Comparison of ENCODE assay signal across 9 cellular contexts in the genomic region with DNA sequence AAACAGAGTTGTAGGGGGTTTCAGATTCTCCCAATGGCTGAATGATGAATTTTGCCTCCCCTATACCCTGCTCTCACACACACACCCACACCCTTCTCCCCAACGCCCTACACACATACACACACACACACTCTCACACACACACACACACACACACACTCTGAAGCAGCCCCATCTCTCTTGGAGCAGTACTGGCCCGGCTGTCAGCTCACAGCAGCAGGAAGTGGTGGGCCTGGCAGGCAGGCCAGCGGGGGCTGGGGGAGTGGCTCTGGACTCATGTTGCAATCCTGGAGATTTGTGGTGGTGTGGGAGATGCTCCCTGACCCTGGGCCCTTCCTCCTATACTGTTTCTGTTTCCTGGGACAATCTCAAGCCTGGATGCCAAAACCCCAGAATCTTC. TPM values are rescaled to one million over a fixed set of nuclear protein-coding genes. Genes with fewer than 3 reads are reported as not detected.
DNase-seq lines count a peak whose midpoint lies in the region; ATAC-seq and TF ChIP-seq lines count a peak whose summit lies in the region.
"Had no signal": no experiment of that assay in that cellular context is flagged by ENCODE, and none has a peak within 500 bp of the region (broad histone marks: within the 10 kb centered on the region; RNA-seq: fewer than 3 reads in every experiment).

No MANE protein-coding gene starts in this region.

- ATAC-seq in stimulated activated effector memory CD8-positive, alpha-beta T cell treated with anti-CD3 and anti-CD28 coated beads, Interleukin-12 subunit alpha, Interleukin-12 subunit beta, amount 100 ng/mL, for 72 hours: peak; percentile 2
- ATAC-seq in GM18868 (IDR thresholded peaks at IDR 0.05; ENCODE audit: unreplicated experiment): no peak
- ATAC-seq in GM21717 (IDR thresholded peaks at IDR 0.05; ENCODE audit: unreplicated experiment): no peak

- no peaks in the 10 kb centered on the region for H3K36me3 ChIP-seq in SJCRH30

- DNase-seq in activated CD4-positive, alpha-beta T cell treated with anti-CD3 and anti-CD28 coated beads, Interleukin-2, amount 10 ng/mL, durations not matched to agents 24 days and 14 days: peak; percentile 79
- no peak for DNase-seq in activated CD4-positive, alpha-beta T cell treated with anti-CD3 and anti-CD28 coated beads, Interleukin-2, amount 50 U/mL, for 1 hour
- DNase-seq in SJCRH30: peak; percentile 74
- peak; percentile 73 for DNase-seq in fibroblast of the aortic adventitia (ENCODE audit: low read depth)
- DNase-seq in stimulated activated effector memory CD8-positive, alpha-beta T cell treated with anti-CD3 and anti-CD28 coated beads, Interleukin-12 subunit alpha, Interleukin-12 subunit beta, amount 100 ng/mL, for 72 hours (ENCODE audit: low spot score in 2 of 2): no peak
- no peak for DNase-seq in lower leg skin (ENCODE audit: low spot score in 2 of 2)

- H3K4me3 ChIP-seq in SJCRH30 (no peak overlapping the region), fibroblast of the aortic adventitia (ENCODE audit: low read depth, low read length) (no peak overlapping the region), lower leg skin (ENCODE audit: low read depth, poor library complexity, severe bottlenecking) (no peak overlapping the region)

- H3K27me3 ChIP-seq in SJCRH30: no peaks in the 10 kb centered on the region

- no peaks in the 10 kb centered on the region for H3K9me3 Mint-ChIP-seq in activated CD4-positive, alpha-beta T cell treated with anti-CD3 and anti-CD28 coated beads, Interleukin-2, amount 10 ng/mL, durations not matched to agents 24 days and 14 days
- H3K9me3 Mint-ChIP-seq in stimulated activated effector memory CD8-positive, alpha-beta T cell treated with anti-CD3 and anti-CD28 coated beads, Interleukin-12 subunit alpha, Interleukin-12 subunit beta, amount 100 ng/mL, for 72 hours: no peaks in the 10 kb centered on the region

- peak overlapping the region; percentile 86 for H3K4me3 Mint-ChIP-seq in activated CD4-positive, alpha-beta T cell treated with anti-CD3 and anti-CD28 coated beads, Interleukin-2, amount 10 ng/mL, durations not matched to agents 24 days and 14 days
- H3K4me3 Mint-ChIP-seq in stimulated activated effector memory CD8-positive, alpha-beta T cell treated with anti-CD3 and anti-CD28 coated beads, Interleukin-12 subunit alpha, Interleukin-12 subunit beta, amount 100 ng/mL, for 72 hours: peak overlapping the region; percentile 78

- peaks cover 34% of the 10 kb centered on the region for H3K4me1 ChIP-seq in SJCRH30

- TF ChIP-seq POLR2A in lower leg skin (IDR thresholded peaks at IDR 0.05): no peak

- intact Hi-C loops in activated CD4-positive, alpha-beta T cell treated with anti-CD3 and anti-CD28 coated beads, Interleukin-2, amount 10 ng/mL, durations not matched to agents 24 days and 14 days (cut with micrococcal nuclease): no loop called here
- intact Hi-C loops in lower leg skin (cut with DNase I; ENCODE audit: low total_unique reads): no loop called here

- TF ChIP-seq CTCF in fibroblast of the aortic adventitia (IDR thresholded peaks at IDR 0.05; ENCODE audit: insufficient read depth, low read length) (no peak), lower leg skin (IDR thresholded peaks at IDR 0.05) (no peak)

- 37 to 56% methylated on average over 3 of the region's 3 CpGs for WGBS in lower leg skin, 2 donors

- peaks cover 56% of the 10 kb centered on the region for H3K36me3 Mint-ChIP-seq in activated CD4-positive, alpha-beta T cell treated with anti-CD3 and anti-CD28 coated beads, Interleukin-2, amount 10 ng/mL, durations not matched to agents 24 days and 14 days (ENCODE audit: low read depth)
- peaks cover 41% of the 10 kb centered on the region for H3K36me3 Mint-ChIP-seq in stimulated activated effector memory CD8-positive, alpha-beta T cell treated with anti-CD3 and anti-CD28 coated beads, Interleukin-12 subunit alpha, Interleukin-12 subunit beta, amount 100 ng/mL, for 72 hours

- H3K27ac ChIP-seq in SJCRH30: no peak overlapping the region
- H3K27ac ChIP-seq: C4-2B had no signal

- peak overlapping the region; percentile 86 for H3K27ac Mint-ChIP-seq in activated CD4-positive, alpha-beta T cell treated with anti-CD3 and anti-CD28 coated beads, Interleukin-2, amount 10 ng/mL, durations not matched to agents 24 days and 14 days
- peak overlapping the region; percentile 74 for H3K27ac Mint-ChIP-seq in stimulated activated effector memory CD8-positive, alpha-beta T cell treated with anti-CD3 and anti-CD28 coated beads, Interleukin-12 subunit alpha, Interleukin-12 subunit beta, amount 100 ng/mL, for 72 hours

- H3K4me1 Mint-ChIP-seq in activated CD4-positive, alpha-beta T cell treated with anti-CD3 and anti-CD28 coated beads, Interleukin-2, amount 10 ng/mL, durations not matched to agents 24 days and 14 days: peaks cover 71% of the 10 kb centered on the region
- H3K4me1 Mint-ChIP-seq in stimulated activated effector memory CD8-positive, alpha-beta T cell treated with anti-CD3 and anti-CD28 coated beads, Interleukin-12 subunit alpha, Interleukin-12 subunit beta, amount 100 ng/mL, for 72 hours: peaks cover 74% of the 10 kb centered on the region

- H3K27me3 Mint-ChIP-seq in activated CD4-positive, alpha-beta T cell treated with anti-CD3 and anti-CD28 coated beads, Interleukin-2, amount 10 ng/mL, durations not matched to agents 24 days and 14 days: no peaks in the 10 kb centered on the region

- H3K9me3 ChIP-seq in SJCRH30 (replicated peaks): no peaks in the 10 kb centered on the region

RNA-seq across cellular contexts. Expression of gene IKBKE, which starts 2.2 kb away (rescaled TPM):
- total RNA-seq in activated CD4-positive, alpha-beta T cell treated with anti-CD3 and anti-CD28 coated beads, Interleukin-2, amount 10 ng/mL, durations not matched to agents 24 days and 14 days: 50.0 and 51.5 TPM in 2 replicates
- total RNA-seq in SJCRH30 (2014; rRNA removed; shearing (Covaris generic)): 3.1 and 3.5 TPM in 2 replicates
- total RNA-seq in fibroblast of the aortic adventitia (ENCODE audit: low replicate concordance): 11.5 and 67.9 TPM in 2 replicates
- 10 to 100 TPM in 3 of 4 donors, 1 to 10 TPM in 1; 6.1 to 21.4 (median 12.2) TPM for total RNA-seq in lower leg skin

RNA-seq across cellular contexts. Expression of gene RASSF5, which starts 34.9 kb away (rescaled TPM):
- 193 and 196 TPM in 2 replicates for total RNA-seq in activated CD4-positive, alpha-beta T cell treated with anti-CD3 and anti-CD28 coated beads, Interleukin-2, amount 10 ng/mL, durations not matched to agents 24 days and 14 days
- 9.5 TPM in 2 replicates for total RNA-seq in SJCRH30 (2014; rRNA removed; shearing (Covaris generic))
- 4.1 and 6.6 TPM in 2 replicates for total RNA-seq in fibroblast of the aortic adventitia (ENCODE audit: low replicate concordance)
- total RNA-seq in lower leg skin: 100 to 1,000 TPM in 1 of 4 donors, 10 to 100 TPM in 3; 81.3 to 102 (median 86.1) TPM

Comparison
In these comparisons a context has a peak if more than half of its experiments do, and no peak if none do; other contexts are left out.
1. DNase-seq: peak in activated CD4-positive, alpha-beta T cell treated with anti-CD3 and anti-CD28 coated beads, Interleukin-2, amount 10 ng/mL, durations not matched to agents 24 days and 14 days (single experiment), SJCRH30 (2 of 2) and fibroblast of the aortic adventitia (single experiment); none in activated CD4-positive, alpha-beta T cell treated with anti-CD3 and anti-CD28 coated beads, Interleukin-2, amount 50 U/mL, for 1 hour (single experiment), stimulated activated effector memory CD8-positive, alpha-beta T cell treated with anti-CD3 and anti-CD28 coated beads, Interleukin-12 subunit alpha, Interleukin-12 subunit beta, amount 100 ng/mL, for 72 hours (0 of 2) and lower leg skin (0 of 2).